In the genomic region with DNA sequence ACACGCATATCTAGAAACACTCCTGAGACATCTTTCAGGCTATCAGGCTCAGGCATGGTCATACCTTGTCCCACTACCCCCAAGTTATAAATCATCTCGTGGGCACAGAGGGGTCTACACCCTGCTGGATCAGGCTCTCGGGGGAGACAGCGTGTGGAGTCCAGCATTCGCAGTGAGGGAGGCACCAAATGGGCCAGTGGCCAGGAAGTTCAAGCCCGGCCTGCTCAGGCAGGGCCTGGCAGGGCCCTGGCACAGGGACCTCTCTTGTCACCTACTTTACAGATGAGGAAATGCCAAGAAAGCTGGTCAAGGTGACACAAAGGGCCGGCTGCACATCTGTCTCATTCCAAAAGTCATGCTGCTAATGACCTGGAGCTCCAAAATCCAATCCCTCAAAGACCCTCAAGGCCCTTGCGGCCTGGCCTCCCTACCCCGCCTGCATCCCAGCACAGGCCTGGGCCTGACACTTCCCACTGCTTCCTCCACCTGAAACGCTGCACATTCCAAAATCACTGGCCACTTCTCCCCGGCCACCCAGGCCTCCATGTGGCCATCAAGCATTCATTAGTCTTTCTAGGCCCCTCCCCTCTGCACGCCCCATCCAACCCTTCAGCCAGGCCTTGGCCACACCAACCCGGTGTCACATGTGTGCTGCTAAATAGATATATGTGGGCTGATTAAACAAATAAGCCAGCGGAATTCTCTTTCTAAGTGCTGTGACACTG, we compare ENCODE assay signal across 22 cellular contexts.
"Had no signal": no experiment of that assay in that cellular context is flagged by ENCODE, and none has a peak within 500 bp of the region (broad histone marks: within the 10 kb centered on the region; RNA-seq: fewer than 3 reads in every experiment).

No MANE protein-coding gene starts in this region.

- H3K27me3 Mint-ChIP-seq: activated CD4-positive, alpha-beta memory T cell treated with anti-CD3 and anti-CD28 coated beads, Interleukin-2, amount 10 ng/mL, durations not matched to agents 7 days and 5 days; activated CD4-positive, alpha-beta T cell treated with anti-CD3 and anti-CD28 coated beads for 36 hours; dendritic cell treated with granulocyte-macrophage colony-stimulating factor and Interleukin-4, amounts not matched to agents 40 ng/mL and 50 ng/mL, for 4 days; progenitor cell of endocrine pancreas had no signal

- ATAC-seq: activated CD4-positive, alpha-beta T cell treated with anti-CD3 and anti-CD28 coated beads for 36 hours; activated naive CD4-positive, alpha-beta T cell treated with anti-CD3 and anti-CD28 coated beads, Interleukin-2, amount 50 U/mL, for 72 hours; activated T-cell treated with anti-CD3 and anti-CD28 coated beads, Interleukin-2, amount 50 U/mL, for 72 hours; lower lobe of right lung; WTC11 had no signal

- H3K27ac ChIP-seq: adrenal gland, lower lobe of right lung, stomach had no signal

- H3K9me3 ChIP-seq: adrenal gland, lower lobe of right lung, stomach had no signal

- DNase-seq: activated CD4-positive, alpha-beta memory T cell treated with anti-CD3 and anti-CD28 coated beads, Interleukin-2, amount 10 ng/mL, durations not matched to agents 7 days and 5 days; activated CD4-positive, alpha-beta T cell treated with anti-CD3 and anti-CD28 coated beads for 36 hours; activated CD8-positive, alpha-beta memory T cell treated with anti-CD3 and anti-CD28 coated beads, Interleukin-2, amount 50 U/mL, for 48 hours; activated effector memory CD4-positive, alpha-beta T cell treated with anti-CD3 and anti-CD28 coated beads, Interleukin-2, amount 50 U/mL, for 16 hours; activated T-cell treated with anti-CD3 and anti-CD28 coated beads, Interleukin-2, amount 50 U/mL, for 72 hours; adrenal gland; effector memory CD4-positive, alpha-beta T cell; hippocampal formation; left cardiac atrium; nephron progenitor cell; nucleus accumbens; stimulated activated CD4-positive, alpha-beta T cell treated with anti-CD3 and anti-CD28 coated beads, Interleukin-15, amount 100 ng/mL, for 24 hours; stimulated activated CD4-positive, alpha-beta T cell treated with anti-CD3 and anti-CD28 coated beads, Interleukin-4, amount 100 ng/mL, for 1 hour; stomach; SW 1271 had no signal

- H3K4me3 Mint-ChIP-seq: activated CD4-positive, alpha-beta memory T cell treated with anti-CD3 and anti-CD28 coated beads, Interleukin-2, amount 10 ng/mL, durations not matched to agents 7 days and 5 days; activated CD4-positive, alpha-beta T cell treated with anti-CD3 and anti-CD28 coated beads for 36 hours; activated T-cell treated with anti-CD3 and anti-CD28 coated beads, Interleukin-2, amount 50 U/mL, for 72 hours; dendritic cell treated with granulocyte-macrophage colony-stimulating factor and Interleukin-4, amounts not matched to agents 40 ng/mL and 50 ng/mL, for 4 days; nephron progenitor cell; T-helper 2 cell treated with Interferon-gamma antibody and Interleukin-4, amounts not matched to agents 5 μg/mL and 100 μg/mL, for 36 hours; WTC11 had no signal

- H3K27me3 ChIP-seq: adrenal gland, stomach had no signal

- H3K4me3 ChIP-seq: adrenal gland, lower lobe of right lung, skin epidermis, stomach had no signal

- H3K27ac Mint-ChIP-seq: activated CD4-positive, alpha-beta memory T cell treated with anti-CD3 and anti-CD28 coated beads, Interleukin-2, amount 10 ng/mL, durations not matched to agents 7 days and 5 days; activated CD4-positive, alpha-beta T cell treated with anti-CD3 and anti-CD28 coated beads for 36 hours; activated naive CD4-positive, alpha-beta T cell treated with anti-CD3 and anti-CD28 coated beads, Interleukin-2, amount 50 U/mL, for 72 hours; activated T-cell treated with anti-CD3 and anti-CD28 coated beads, Interleukin-2, amount 50 U/mL, for 72 hours; dendritic cell treated with granulocyte-macrophage colony-stimulating factor and Interleukin-4, amounts not matched to agents 40 ng/mL and 50 ng/mL, for 4 days; nephron progenitor cell; progenitor cell of endocrine pancreas; T-helper 2 cell treated with Interferon-gamma antibody and Interleukin-4, amounts not matched to agents 5 μg/mL and 100 μg/mL, for 36 hours; WTC11 had no signal
